8 cellular contexts compared by ENCODE assay signal in genomic region chr3:120350431-120350941, GRCh38. TPM values are rescaled to one million over a fixed set of nuclear protein-coding genes. Genes with fewer than 3 reads are reported as not detected.
A peak's percentile ranks its signal among the peaks of the same experiment; 100 is the strongest.
DNase-seq lines count a peak whose midpoint lies in the region; TF ChIP-seq lines count a peak whose summit lies in the region.

No MANE protein-coding gene starts in this region.

- no peaks in the 10 kb centered on the region for H3K9me3 ChIP-seq in colonic mucosa

- H3K4me3 ChIP-seq in colonic mucosa: no peak overlapping the region

- DNase-seq in GM03348 (ENCODE audit: low spot score) (peak; percentile 52), NCI-H446 treated with DMSO at 0.1 percent for 48 hours (lab: John Stamatoyannopoulos, UW) (peak; percentile 39), colonic mucosa (peak; percentile 24), myocyte (ENCODE audit: low read depth) (peak; percentile 58), NCI-H2107 (lab: John Stamatoyannopoulos, UW) (no peak), NCI-H2171 (lab: John Stamatoyannopoulos, UW) (no peak), COLO668 (lab: John Stamatoyannopoulos, UW; ENCODE audit: unreplicated experiment) (no peak)
- DNase-seq in activated CD4-positive, CD25-positive, alpha-beta regulatory T cell (lab: John Stamatoyannopoulos, UW): no peak

- TF ChIP-seq CTCF in colonic mucosa (IDR thresholded peaks at IDR 0.05): no peak

- no peaks in the 10 kb centered on the region for H3K36me3 ChIP-seq in colonic mucosa

- H3K9ac ChIP-seq in colonic mucosa (ENCODE audit: low read depth in 2 of 2, low read length in 2 of 2): no peak overlapping the region

- no peak overlapping the region for H3K27ac ChIP-seq in colonic mucosa

- no peaks in the 10 kb centered on the region for H3K27me3 ChIP-seq in colonic mucosa

- intact Hi-C loops in colonic mucosa (cut with DNase I): no loop called here

- peaks cover 5% of the 10 kb centered on the region for H3K4me1 ChIP-seq in colonic mucosa

RNA-seq across cellular contexts. Expression of gene LRRC58, which starts 1.3 kb away (rescaled TPM):
- total RNA-seq in colonic mucosa (10 to 100 TPM; 16.6 to 17.0 TPM), myocyte (23.6 and 23.9 TPM in 2 replicates)
- polyA plus RNA-seq in myocyte (2012): 5.1 TPM

Comparison
In these comparisons a context has a peak if more than half of its experiments do, and no peak if none do; other contexts are left out.
1. DNase-seq: peak in GM03348 (single experiment), NCI-H446 treated with DMSO at 0.1 percent for 48 hours (single experiment), colonic mucosa (single experiment) and myocyte (single experiment); none in NCI-H2107 (single experiment), NCI-H2171 (single experiment), COLO668 (single experiment) and activated CD4-positive, CD25-positive, alpha-beta regulatory T cell (0 of 4).